ENCODE assay signal across 8 cellular contexts in the genomic region with DNA sequence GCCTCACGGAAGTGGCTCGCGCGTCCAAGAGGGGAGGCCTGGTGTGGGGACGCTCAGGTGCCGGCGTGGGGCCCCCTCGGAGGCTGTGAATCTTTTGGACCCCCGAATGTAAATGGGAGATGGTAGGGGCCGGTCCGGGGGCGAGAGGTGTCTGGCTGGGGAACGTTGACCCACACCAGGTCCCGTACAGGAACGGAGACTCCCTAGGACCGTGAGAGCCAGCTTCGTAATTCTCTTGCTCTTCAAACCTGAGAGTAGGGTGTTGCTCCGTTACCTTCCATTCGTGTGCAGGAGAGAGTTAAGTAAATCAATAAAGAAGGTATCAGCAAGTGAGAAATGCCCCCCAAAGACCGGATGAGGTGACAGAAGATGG. TPM values are rescaled to one million over a fixed set of nuclear protein-coding genes. Genes with fewer than 3 reads are reported as not detected.
DNase-seq lines count a peak whose midpoint lies in the region; TF ChIP-seq lines count a peak whose summit lies in the region.

No MANE protein-coding gene starts in this region.

- TF ChIP-seq CTCF in Peyer's patch (IDR thresholded peaks at IDR 0.05) (no peak), osteocyte (IDR thresholded peaks at IDR 0.05) (no peak)

- H3K9me3 ChIP-seq in Peyer's patch (no peaks in the 10 kb centered on the region), esophagus (ENCODE audit: control insufficient read depth in 2 of 2, insufficient read depth in 1 of 2, low read depth in 1 of 2, low read length in 1 of 2) (no peaks in the 10 kb centered on the region)

- peak overlapping the region; percentile 99 for H3K27ac Mint-ChIP-seq in osteocyte (ENCODE audit: unreplicated experiment)

- H3K4me3 ChIP-seq in Peyer's patch: peak overlapping the region; percentile 65 to 92 (median 79)
- H3K4me3 ChIP-seq in esophagus (ENCODE audit: low read depth in 1 of 2, low read length in 2 of 2): peak overlapping the region; percentile 55 to 88

- no peaks in the 10 kb centered on the region for H3K9me3 Mint-ChIP-seq in osteocyte (ENCODE audit: unreplicated experiment)

- H3K27me3 ChIP-seq in Peyer's patch (no peaks in the 10 kb centered on the region), esophagus (ENCODE audit: control insufficient read depth in 1 of 2, insufficient read depth in 2 of 2, low read length in 2 of 2) (no peaks in the 10 kb centered on the region)

- H3K4me1 ChIP-seq in Peyer's patch (peaks cover 0 to 60% (median 14%) of the 10 kb centered on the region in 4 donors), esophagus (ENCODE audit: control insufficient read depth in 2 of 2, insufficient read depth in 2 of 2, low read length in 1 of 2) (peaks cover 0 to 6% of the 10 kb centered on the region in 2 donors)

- H3K27ac ChIP-seq in Peyer's patch (peak overlapping the region; percentile 88 to 94 (median 92)), esophagus (ENCODE audit: low read depth in 2 of 2, low read length in 1 of 2) (peak overlapping the region; percentile 97 to 98)

- H3K4me3 Mint-ChIP-seq in osteocyte (ENCODE audit: unreplicated experiment): peak overlapping the region; percentile 87

- no peaks in the 10 kb centered on the region for H3K27me3 Mint-ChIP-seq in osteocyte (ENCODE audit: unreplicated experiment)

- no peak for TF ChIP-seq POLR2A in Peyer's patch (IDR thresholded peaks at IDR 0.05)

- H3K36me3 Mint-ChIP-seq in osteocyte (ENCODE audit: unreplicated experiment): peaks cover 8% of the 10 kb centered on the region

- H3K4me1 Mint-ChIP-seq in osteocyte (ENCODE audit: unreplicated experiment): peaks cover 72% of the 10 kb centered on the region

- 0% methylated on average over 20 of the region's 20 CpGs for WGBS in esophagus, 2 donors

- DNase-seq in NCI-H1417 (lab: John Stamatoyannopoulos, UW) (peak in 2 of 3 experiments; percentile 80 to 86), NCI-H1417 treated with DMSO at 0.1 percent for 48 hours (lab: John Stamatoyannopoulos, UW) (no peak), Peyer's patch (no peak), osteocyte (ENCODE audit: extremely low spot score, unreplicated experiment) (no peak), GM19238 (ENCODE audit: insufficient read length, low spot score) (no peak), COLO668 (lab: John Stamatoyannopoulos, UW; ENCODE audit: unreplicated experiment) (no peak), NCI-H1436 (lab: John Stamatoyannopoulos, UW) (no peak)

- no peaks in the 10 kb centered on the region for H3K36me3 ChIP-seq in Peyer's patch
- H3K36me3 ChIP-seq in esophagus (ENCODE audit: control insufficient read depth in 2 of 2, insufficient read depth in 2 of 2, low read length in 1 of 2): no peaks in the 10 kb centered on the region

RNA-seq across cellular contexts. Expression of gene LYRM1, which starts 0.5 kb away (rescaled TPM):
- 10 to 100 TPM in 2 of 4 donors, 1 to 10 TPM in 2; 8.8 to 53.6 (median 13.2) TPM for total RNA-seq in Peyer's patch
- polyA plus RNA-seq in esophagus: 10 to 100 TPM; 15.8 to 15.9 TPM
- 14.9 and 18.1 TPM in 2 replicates for total RNA-seq in osteocyte

RNA-seq across cellular contexts. Expression of gene DCUN1D3, which starts 0.9 kb away (rescaled TPM):
- 10 to 100 TPM in 1 of 4 donors, 1 to 10 TPM in 3; 6.5 to 12.2 (median 9.5) TPM for total RNA-seq in Peyer's patch
- polyA plus RNA-seq in esophagus: 1 to 10 TPM; 3.2 to 6.5 TPM
- 19.3 and 19.6 TPM in 2 replicates for total RNA-seq in osteocyte

Comparison
In these comparisons a context has a peak if more than half of its experiments do, and no peak if none do; other contexts are left out.
1. DNase-seq: peak in NCI-H1417 (2 of 3); none in NCI-H1417 treated with DMSO at 0.1 percent for 48 hours (single experiment), Peyer's patch (0 of 3), osteocyte (single experiment), GM19238 (single experiment), COLO668 (single experiment) and NCI-H1436 (single experiment).